15 cellular contexts compared by ENCODE assay signal in the genomic region with DNA sequence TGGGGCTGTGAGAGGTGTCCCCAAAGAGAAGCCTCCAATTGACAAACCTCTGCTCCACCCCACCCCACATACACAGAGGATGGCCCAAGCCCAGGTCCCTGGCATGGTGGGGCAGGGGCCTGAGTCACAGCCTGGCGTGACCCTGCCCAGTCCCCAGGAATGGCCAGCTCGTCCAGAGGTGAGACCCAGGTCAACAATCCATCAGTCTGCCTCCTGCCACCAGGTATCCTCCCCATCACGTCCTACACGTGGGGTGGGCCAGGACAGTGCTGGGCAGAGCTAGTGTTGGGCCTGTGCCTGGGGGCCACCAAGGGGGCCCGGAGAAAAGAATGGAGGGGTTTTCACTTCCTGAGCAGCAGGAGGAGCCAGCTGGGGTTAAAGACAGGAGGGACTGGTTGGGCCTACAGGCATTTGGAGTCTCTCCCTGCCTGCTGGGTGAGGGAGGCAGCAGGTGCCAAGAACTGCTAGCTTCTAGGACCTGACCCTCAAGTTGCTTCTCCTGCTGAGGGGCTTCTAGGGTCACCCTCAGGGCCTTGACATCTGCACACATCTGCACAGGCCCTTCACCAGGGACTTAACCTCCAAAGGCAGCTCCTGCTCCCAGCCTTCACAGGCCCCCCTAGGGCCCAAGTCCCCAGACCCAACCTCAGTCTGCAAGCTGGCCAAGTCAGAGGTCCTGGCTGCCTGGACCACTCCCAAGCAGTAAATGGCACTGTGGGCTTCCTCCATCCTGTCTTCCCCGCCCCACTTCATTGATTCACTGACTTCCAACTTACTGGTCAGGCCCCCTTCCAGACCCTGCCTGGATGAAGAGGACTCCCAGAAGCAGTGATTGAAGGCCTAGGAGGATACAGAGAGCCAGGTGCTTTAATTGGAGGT. TPM values are rescaled to one million over a fixed set of nuclear protein-coding genes. Genes with fewer than 3 reads are reported as not detected.
DNase-seq lines count a peak whose midpoint lies in the region; ATAC-seq and TF ChIP-seq lines count a peak whose summit lies in the region.
"Had no signal": no experiment of that assay in that cellular context is flagged by ENCODE, and none has a peak within 500 bp of the region (broad histone marks: within the 10 kb centered on the region; RNA-seq: fewer than 3 reads in every experiment).

No MANE protein-coding gene starts in this region.

- H3K27me3 Mint-ChIP-seq in MCF 10A (ENCODE audit: insufficient read depth, unreplicated experiment) = no peaks in the 10 kb centered on the region

- WGBS in esophagus squamous epithelium, 2 donors = 67 to 90% methylated on average over 2 to 3 of the region's 6 CpGs
- 69 to 70% methylated on average over 4 of the region's 6 CpGs for WGBS in thyroid gland, 2 donors

- peak overlapping the region; percentile 79 to 91 for H3K27ac ChIP-seq in breast epithelium
- H3K27ac ChIP-seq in esophagus squamous epithelium = peak overlapping the region; percentile 1 to 83 (median 50)
- H3K27ac ChIP-seq in thyroid gland = peak overlapping the region; percentile 2 to 29 (median 22)

- DNase-seq in breast epithelium (ENCODE audit: low spot score in 2 of 2) = no peak
- no peak for DNase-seq in MCF 10A (ENCODE audit: unreplicated experiment)
- peak; percentile 32 for DNase-seq in RPMI8226
- DNase-seq in esophagus squamous epithelium (lab: John Stamatoyannopoulos, UW) = no peak
- DNase-seq in thyroid gland = peak in 1 of 2 donors; percentile 26
- DNase-seq in central memory CD4-positive, alpha-beta T cell = no peak
- no peak for DNase-seq in NCI-H146 (lab: John Stamatoyannopoulos, UW)
- DNase-seq: NCI-H1417 treated with DMSO at 0.1 percent for 48 hours, NCI-H446, T1000 had no signal

- no peak overlapping the region for H3K4me3 ChIP-seq in breast epithelium
- peak overlapping the region in 1 of 4 donors; percentile 29 for H3K4me3 ChIP-seq in esophagus squamous epithelium
- no peak overlapping the region for H3K4me3 ChIP-seq in thyroid gland (replicated peaks in 1 of 3)
- H3K4me3 ChIP-seq: left lung had no signal

- no peaks in the 10 kb centered on the region for H3K9me3 ChIP-seq in breast epithelium
- no peaks in the 10 kb centered on the region for H3K9me3 ChIP-seq in esophagus squamous epithelium
- no peaks in the 10 kb centered on the region for H3K9me3 ChIP-seq in thyroid gland
- H3K9me3 ChIP-seq: Caco-2, left lung had no signal

- TF ChIP-seq POLR2A in breast epithelium (IDR thresholded peaks at IDR 0.05) (no peak), esophagus squamous epithelium (IDR thresholded peaks at IDR 0.05) (no peak), thyroid gland (IDR thresholded peaks at IDR 0.05) (no peak)

- H3K4me1 Mint-ChIP-seq in MCF 10A (ENCODE audit: insufficient read depth, unreplicated experiment) = peaks cover 25% of the 10 kb centered on the region

- no peaks in the 10 kb centered on the region for H3K36me3 Mint-ChIP-seq in MCF 10A (ENCODE audit: insufficient read depth, unreplicated experiment)
- H3K36me3 Mint-ChIP-seq: natural killer cell treated with Interleukin-12 subunit alpha and Interleukin-12 subunit beta and Interleukin-15 and Interleukin-18, amount 100 ng/mL, for 72 hours had no signal

- ATAC-seq in GM19324 (IDR thresholded peaks at IDR 0.05; ENCODE audit: low FRiP score, unreplicated experiment) = no peak

- H3K36me3 ChIP-seq in breast epithelium (no peaks in the 10 kb centered on the region), esophagus squamous epithelium (no peaks in the 10 kb centered on the region), thyroid gland (no peaks in the 10 kb centered on the region)
- H3K36me3 ChIP-seq: left lung had no signal

- no peak for TF ChIP-seq CTCF in breast epithelium (IDR thresholded peaks at IDR 0.05)
- no peak for TF ChIP-seq CTCF in MCF 10A (IDR thresholded peaks at IDR 0.05; ENCODE audit: unreplicated experiment)
- TF ChIP-seq CTCF in esophagus squamous epithelium (IDR thresholded peaks at IDR 0.05) = no peak
- no peak for TF ChIP-seq CTCF in thyroid gland (IDR thresholded peaks at IDR 0.05)

- CTCF ChIA-PET in MCF 10A (lab: Yijun Ruan, JAX) = interaction anchor here (0.6 to 4.0 kb wide), 46 partner anchors 8 to 1499 kb away, joined by 3 to 72 read pairs (median 4); a partner anchor contains a TSS

- H3K4me1 ChIP-seq in breast epithelium (peaks cover 4 to 21% of the 10 kb centered on the region in 2 donors), esophagus squamous epithelium (peaks cover 37 to 70% (median 44%) of the 10 kb centered on the region in 3 donors), thyroid gland (peaks cover 11 to 42% of the 10 kb centered on the region in 2 donors)

- H3K9me3 Mint-ChIP-seq in MCF 10A (ENCODE audit: unreplicated experiment) = no peaks in the 10 kb centered on the region
- H3K9me3 Mint-ChIP-seq: activated CD4-positive, alpha-beta memory T cell treated with anti-CD3 and anti-CD28 coated beads, Interleukin-2, amount 10 ng/mL, durations not matched to agents 7 days and 5 days; natural killer cell treated with Interleukin-12 subunit alpha and Interleukin-12 subunit beta and Interleukin-15 and Interleukin-18, amount 100 ng/mL, for 72 hours had no signal

- POLR2A ChIA-PET in MCF 10A (lab: Yijun Ruan, JAX) = interaction anchor here (0.6 to 4.7 kb wide), 5 partner anchors 41 to 475 kb away, joined by 4 to 48 read pairs (median 6); a partner anchor contains a TSS

- H3K27me3 ChIP-seq in breast epithelium (no peaks in the 10 kb centered on the region), esophagus squamous epithelium (peaks cover 0 to 13% (median 0%) of the 10 kb centered on the region in 4 donors), thyroid gland (no peaks in the 10 kb centered on the region)

- no TSS peak for BruUV-seq in MCF 10A (replicated peaks; lab: Mats Ljungman, UMichigan)

- H3K27ac Mint-ChIP-seq in MCF 10A (ENCODE audit: low read depth, unreplicated experiment) = no peak overlapping the region

- no peak overlapping the region for H3K4me3 Mint-ChIP-seq in MCF 10A (ENCODE audit: unreplicated experiment)

- intact Hi-C loops in breast epithelium (cut with DNase I; ENCODE audit: low total_unique reads) = loop anchor here (10.0 kb wide), 1 partner anchor 81 kb away; no protein-coding TSS in a partner anchor
- intact Hi-C loops in MCF 10A (cut with micrococcal nuclease) = loop anchor here (2.0 kb wide), 1 partner anchor 103 kb away; no protein-coding TSS in a partner anchor
- intact Hi-C loops in esophagus squamous epithelium (cut with DNase I) = loop anchor here (5.0 kb wide), 2 partner anchors 308 to 408 kb away; no protein-coding TSS in a partner anchor
- intact Hi-C loops in thyroid gland (cut with DNase I) = loop anchor here (10.0 kb wide), 1 partner anchor 111 kb away; no protein-coding TSS in a partner anchor

RNA-seq across cellular contexts. Expression of a gene that starts 51.9 kb away (rescaled TPM):
- total RNA-seq in breast epithelium = 10 to 100 TPM; 24.6 to 55.7 (median 30.4) TPM
- total RNA-seq in MCF 10A (2022) = 47.6 and 66.8 TPM in 2 replicates
- total RNA-seq in esophagus squamous epithelium = 10 to 100 TPM; 41.7 to 60.3 (median 53.6) TPM
- total RNA-seq in thyroid gland = 10 to 100 TPM; 26.5 to 80.5 (median 31.1) TPM

RNA-seq across cellular contexts. Expression of a gene that starts 52.0 kb away (rescaled TPM):
- 10 to 100 TPM; 16.7 to 21.8 (median 18.9) TPM for total RNA-seq in breast epithelium
- total RNA-seq in MCF 10A (2022) = 22.3 and 22.6 TPM in 2 replicates
- 10 to 100 TPM; 27.8 to 56.3 (median 45.5) TPM for total RNA-seq in esophagus squamous epithelium
- total RNA-seq in thyroid gland = 10 to 100 TPM; 21.6 to 41.7 (median 29.3) TPM

Comparison
In these comparisons a context has a peak if more than half of its experiments do, and no peak if none do; other contexts are left out.
1. H3K27ac ChIP-seq: peak in every context shown above with its lines; median percentile 85 in breast epithelium; 50 in esophagus squamous epithelium; 22 in thyroid gland.